Comparison of ENCODE assay signal across 1 cellular context in the genomic region with DNA sequence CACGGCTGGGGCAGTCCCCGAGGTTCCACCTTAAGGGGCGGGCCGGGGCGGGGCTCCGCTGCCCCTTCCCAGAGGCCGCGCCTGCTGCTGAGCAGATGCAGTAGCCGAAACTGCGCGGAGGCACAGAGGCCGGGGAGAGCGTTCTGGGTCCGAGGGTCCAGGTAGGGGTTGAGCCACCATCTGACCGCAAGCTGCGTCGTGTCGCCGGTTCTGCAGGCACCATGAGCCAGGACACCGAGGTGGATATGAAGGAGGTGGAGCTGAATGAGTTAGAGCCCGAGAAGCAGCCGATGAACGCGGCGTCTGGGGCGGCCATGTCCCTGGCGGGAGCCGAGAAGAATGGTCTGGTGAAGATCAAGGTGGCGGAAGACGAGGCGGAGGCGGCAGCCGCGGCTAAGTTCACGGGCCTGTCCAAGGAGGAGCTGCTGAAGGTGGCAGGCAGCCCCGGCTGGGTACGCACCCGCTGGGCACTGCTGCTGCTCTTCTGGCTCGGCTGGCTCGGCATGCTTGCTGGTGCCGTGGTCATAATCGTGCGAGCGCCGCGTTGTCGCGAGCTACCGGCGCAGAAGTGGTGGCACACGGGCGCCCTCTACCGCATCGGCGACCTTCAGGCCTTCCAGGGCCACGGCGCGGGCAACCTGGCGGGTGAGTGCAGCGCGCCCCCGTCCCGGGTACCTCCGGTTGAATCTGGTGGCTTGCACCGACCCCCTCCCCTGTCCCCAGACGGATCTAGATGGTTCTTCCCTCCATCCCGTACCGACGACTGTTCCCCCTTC.
TF ChIP-seq lines count a peak whose summit lies in the region.

A gene (plus strand): TSS at position 94 of the 776 bp plus-strand sequence. CDS start 128 bp downstream, at position 222.

TF ChIP-seq in HepG2, 621 proteins besides CTCF, POLR2A, EP300 and RAD21 (continued from another document and continues in another):
- TF ChIP-seq, protein P1, sequence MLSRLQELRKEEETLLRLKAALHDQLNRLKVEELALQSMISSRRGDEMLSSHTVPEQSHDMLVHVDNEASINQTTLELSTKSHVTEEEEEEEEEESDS (CRISPR knock-in tag; IDR thresholded peaks at IDR 0.05; ENCODE audit: borderline replicate concordance): 0 out of 2 replicates have a peak, but pooled peaks have one; percentile 62
- TF ChIP-seq DMAP1 (CRISPR knock-in tag; IDR thresholded peaks at IDR 0.05): peak; percentile 92
- no peak for TF ChIP-seq HNRNPUL1 (IDR thresholded peaks at IDR 0.05; ENCODE audit: low read depth, low read length)
- TF ChIP-seq ZNF264 (CRISPR knock-in tag; IDR thresholded peaks at IDR 0.05): 0 out of 2 replicates have a peak, but pooled peaks have one; percentile 39
- TF ChIP-seq WIZ (CRISPR knock-in tag; IDR thresholded peaks at IDR 0.05): peak; percentile 75; the same call in 1 of the 2 replicates
- no peak for TF ChIP-seq ESRRA (CRISPR knock-in tag; IDR thresholded peaks at IDR 0.05; ENCODE audit: low read depth)
- TF ChIP-seq, protein P2, sequence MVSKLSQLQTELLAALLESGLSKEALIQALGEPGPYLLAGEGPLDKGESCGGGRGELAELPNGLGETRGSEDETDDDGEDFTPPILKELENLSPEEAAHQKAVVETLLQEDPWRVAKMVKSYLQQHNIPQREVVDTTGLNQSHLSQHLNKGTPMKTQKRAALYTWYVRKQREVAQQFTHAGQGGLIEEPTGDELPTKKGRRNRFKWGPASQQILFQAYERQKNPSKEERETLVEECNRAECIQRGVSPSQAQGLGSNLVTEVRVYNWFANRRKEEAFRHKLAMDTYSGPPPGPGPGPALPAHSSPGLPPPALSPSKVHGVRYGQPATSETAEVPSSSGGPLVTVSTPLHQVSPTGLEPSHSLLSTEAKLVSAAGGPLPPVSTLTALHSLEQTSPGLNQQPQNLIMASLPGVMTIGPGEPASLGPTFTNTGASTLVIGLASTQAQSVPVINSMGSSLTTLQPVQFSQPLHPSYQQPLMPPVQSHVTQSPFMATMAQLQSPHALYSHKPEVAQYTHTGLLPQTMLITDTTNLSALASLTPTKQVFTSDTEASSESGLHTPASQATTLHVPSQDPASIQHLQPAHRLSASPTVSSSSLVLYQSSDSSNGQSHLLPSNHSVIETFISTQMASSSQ (IDR thresholded peaks at IDR 0.05; ENCODE audit: low read depth): no peak
- TF ChIP-seq, protein P2 (CRISPR knock-in tag; IDR thresholded peaks at IDR 0.05; ENCODE audit: borderline replicate concordance): peak; percentile 67
- TF ChIP-seq RFXAP (CRISPR knock-in tag; IDR thresholded peaks at IDR 0.05; ENCODE audit: borderline replicate concordance): peak; percentile 35; the same call in 1 of the 2 replicates
- peak; percentile 74 for TF ChIP-seq AGO1 (IDR thresholded peaks at IDR 0.05; ENCODE audit: low read depth, low read length, poor library complexity, severe bottlenecking)
- peak; percentile 42; the same call in 1 of the 2 replicates for TF ChIP-seq NFKBIZ (CRISPR knock-in tag; IDR thresholded peaks at IDR 0.05)
- no peak for TF ChIP-seq FOSL2 (CRISPR knock-in tag; IDR thresholded peaks at IDR 0.05)
- TF ChIP-seq ZNF703 (CRISPR knock-in tag; IDR thresholded peaks at IDR 0.05; ENCODE audit: borderline replicate concordance): no peak; the same call in 1 of the 2 replicates
- TF ChIP-seq RNF2 (conservative IDR thresholded peaks at IDR 0.05; ENCODE audit: low read depth): peak; percentile 72; the same call in 1 of the 2 replicates
- TF ChIP-seq, protein P3, sequence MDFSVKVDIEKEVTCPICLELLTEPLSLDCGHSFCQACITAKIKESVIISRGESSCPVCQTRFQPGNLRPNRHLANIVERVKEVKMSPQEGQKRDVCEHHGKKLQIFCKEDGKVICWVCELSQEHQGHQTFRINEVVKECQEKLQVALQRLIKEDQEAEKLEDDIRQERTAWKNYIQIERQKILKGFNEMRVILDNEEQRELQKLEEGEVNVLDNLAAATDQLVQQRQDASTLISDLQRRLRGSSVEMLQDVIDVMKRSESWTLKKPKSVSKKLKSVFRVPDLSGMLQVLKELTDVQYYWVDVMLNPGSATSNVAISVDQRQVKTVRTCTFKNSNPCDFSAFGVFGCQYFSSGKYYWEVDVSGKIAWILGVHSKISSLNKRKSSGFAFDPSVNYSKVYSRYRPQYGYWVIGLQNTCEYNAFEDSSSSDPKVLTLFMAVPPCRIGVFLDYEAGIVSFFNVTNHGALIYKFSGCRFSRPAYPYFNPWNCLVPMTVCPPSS (IDR thresholded peaks at IDR 0.05): no peak
- TF ChIP-seq RXRB (CRISPR knock-in tag; IDR thresholded peaks at IDR 0.05; ENCODE audit: borderline replicate concordance): peak; percentile 38
- TF ChIP-seq, protein P4, sequence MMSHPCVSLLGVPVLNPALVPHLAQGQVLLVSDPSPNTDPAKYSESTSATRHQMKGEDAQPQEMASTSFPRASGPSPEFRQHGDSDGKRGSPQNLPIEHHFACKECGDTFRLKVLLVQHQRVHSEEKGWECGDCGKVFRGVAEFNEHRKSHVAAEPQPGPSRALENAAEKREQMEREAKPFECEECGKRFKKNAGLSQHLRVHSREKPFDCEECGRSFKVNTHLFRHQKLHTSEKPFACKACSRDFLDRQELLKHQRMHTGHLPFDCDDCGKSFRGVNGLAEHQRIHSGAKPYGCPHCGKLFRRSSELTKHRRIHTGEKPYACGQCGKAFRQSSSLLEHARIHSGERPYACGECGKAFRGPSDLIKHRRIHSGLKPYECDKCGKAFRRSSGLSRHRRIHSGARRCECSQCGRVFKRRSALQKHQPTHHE (CRISPR knock-in tag; IDR thresholded peaks at IDR 0.05; ENCODE audit: borderline replicate concordance): peak; percentile 50; the same call in 1 of the 2 replicates
- TF ChIP-seq ZNF672 (CRISPR knock-in tag; IDR thresholded peaks at IDR 0.05): no peak
- TF ChIP-seq, protein P5, sequence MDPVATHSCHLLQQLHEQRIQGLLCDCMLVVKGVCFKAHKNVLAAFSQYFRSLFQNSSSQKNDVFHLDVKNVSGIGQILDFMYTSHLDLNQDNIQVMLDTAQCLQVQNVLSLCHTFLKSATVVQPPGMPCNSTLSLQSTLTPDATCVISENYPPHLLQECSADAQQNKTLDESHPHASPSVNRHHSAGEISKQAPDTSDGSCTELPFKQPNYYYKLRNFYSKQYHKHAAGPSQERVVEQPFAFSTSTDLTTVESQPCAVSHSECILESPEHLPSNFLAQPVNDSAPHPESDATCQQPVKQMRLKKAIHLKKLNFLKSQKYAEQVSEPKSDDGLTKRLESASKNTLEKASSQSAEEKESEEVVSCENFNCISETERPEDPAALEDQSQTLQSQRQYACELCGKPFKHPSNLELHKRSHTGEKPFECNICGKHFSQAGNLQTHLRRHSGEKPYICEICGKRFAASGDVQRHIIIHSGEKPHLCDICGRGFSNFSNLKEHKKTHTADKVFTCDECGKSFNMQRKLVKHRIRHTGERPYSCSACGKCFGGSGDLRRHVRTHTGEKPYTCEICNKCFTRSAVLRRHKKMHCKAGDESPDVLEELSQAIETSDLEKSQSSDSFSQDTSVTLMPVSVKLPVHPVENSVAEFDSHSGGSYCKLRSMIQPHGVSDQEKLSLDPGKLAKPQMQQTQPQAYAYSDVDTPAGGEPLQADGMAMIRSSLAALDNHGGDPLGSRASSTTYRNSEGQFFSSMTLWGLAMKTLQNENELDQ (CRISPR knock-in tag; IDR thresholded peaks at IDR 0.05; ENCODE audit: borderline replicate concordance): no peak
- peak; percentile 69; the same call in 1 of the 2 replicates for TF ChIP-seq MEF2D (CRISPR knock-in tag; IDR thresholded peaks at IDR 0.05)
- TF ChIP-seq, protein P6, sequence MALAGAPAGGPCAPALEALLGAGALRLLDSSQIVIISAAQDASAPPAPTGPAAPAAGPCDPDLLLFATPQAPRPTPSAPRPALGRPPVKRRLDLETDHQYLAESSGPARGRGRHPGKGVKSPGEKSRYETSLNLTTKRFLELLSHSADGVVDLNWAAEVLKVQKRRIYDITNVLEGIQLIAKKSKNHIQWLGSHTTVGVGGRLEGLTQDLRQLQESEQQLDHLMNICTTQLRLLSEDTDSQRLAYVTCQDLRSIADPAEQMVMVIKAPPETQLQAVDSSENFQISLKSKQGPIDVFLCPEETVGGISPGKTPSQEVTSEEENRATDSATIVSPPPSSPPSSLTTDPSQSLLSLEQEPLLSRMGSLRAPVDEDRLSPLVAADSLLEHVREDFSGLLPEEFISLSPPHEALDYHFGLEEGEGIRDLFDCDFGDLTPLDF (CRISPR knock-in tag; IDR thresholded peaks at IDR 0.05): peak; percentile 33; the same call in 1 of the 2 replicates
- TF ChIP-seq MAFF (IDR thresholded peaks at IDR 0.05; ENCODE audit: low read depth, low read length): no peak
- no peak for TF ChIP-seq ASH2L (IDR thresholded peaks at IDR 0.05; ENCODE audit: insufficient read length, low read depth, low read length)
- peak; percentile 82; the same call in 1 of the 2 replicates for TF ChIP-seq ZNF530 (CRISPR knock-in tag; IDR thresholded peaks at IDR 0.05; ENCODE audit: low read depth)
- TF ChIP-seq NR2F2 (IDR thresholded peaks at IDR 0.05; ENCODE audit: borderline replicate concordance, low read depth): no peak
- TF ChIP-seq, protein P7, sequence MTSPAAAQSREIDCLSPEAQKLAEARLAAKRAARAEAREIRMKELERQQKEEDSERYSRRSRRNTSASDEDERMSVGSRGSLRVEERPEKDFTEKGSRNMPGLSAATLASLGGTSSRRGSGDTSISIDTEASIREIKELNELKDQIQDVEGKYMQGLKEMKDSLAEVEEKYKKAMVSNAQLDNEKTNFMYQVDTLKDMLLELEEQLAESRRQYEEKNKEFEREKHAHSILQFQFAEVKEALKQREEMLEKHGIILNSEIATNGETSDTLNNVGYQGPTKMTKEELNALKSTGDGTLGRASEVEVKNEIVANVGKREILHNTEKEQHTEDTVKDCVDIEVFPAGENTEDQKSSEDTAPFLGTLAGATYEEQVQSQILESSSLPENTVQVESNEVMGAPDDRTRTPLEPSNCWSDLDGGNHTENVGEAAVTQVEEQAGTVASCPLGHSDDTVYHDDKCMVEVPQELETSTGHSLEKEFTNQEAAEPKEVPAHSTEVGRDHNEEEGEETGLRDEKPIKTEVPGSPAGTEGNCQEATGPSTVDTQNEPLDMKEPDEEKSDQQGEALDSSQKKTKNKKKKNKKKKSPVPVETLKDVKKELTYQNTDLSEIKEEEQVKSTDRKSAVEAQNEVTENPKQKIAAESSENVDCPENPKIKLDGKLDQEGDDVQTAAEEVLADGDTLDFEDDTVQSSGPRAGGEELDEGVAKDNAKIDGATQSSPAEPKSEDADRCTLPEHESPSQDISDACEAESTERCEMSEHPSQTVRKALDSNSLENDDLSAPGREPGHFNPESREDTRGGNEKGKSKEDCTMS (CRISPR knock-in tag; conservative IDR thresholded peaks at IDR 0.05): no peak
- TF ChIP-seq, protein P8, sequence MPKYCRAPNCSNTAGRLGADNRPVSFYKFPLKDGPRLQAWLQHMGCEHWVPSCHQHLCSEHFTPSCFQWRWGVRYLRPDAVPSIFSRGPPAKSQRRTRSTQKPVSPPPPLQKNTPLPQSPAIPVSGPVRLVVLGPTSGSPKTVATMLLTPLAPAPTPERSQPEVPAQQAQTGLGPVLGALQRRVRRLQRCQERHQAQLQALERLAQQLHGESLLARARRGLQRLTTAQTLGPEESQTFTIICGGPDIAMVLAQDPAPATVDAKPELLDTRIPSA (CRISPR knock-in tag; IDR thresholded peaks at IDR 0.05; ENCODE audit: borderline replicate concordance): no peak; the same call in 1 of the 2 replicates
- TF ChIP-seq ZNF343 (CRISPR knock-in tag; IDR thresholded peaks at IDR 0.05): peak; percentile 58; the same call in 1 of the 2 replicates
- no peak for TF ChIP-seq RORA (CRISPR knock-in tag; IDR thresholded peaks at IDR 0.05)
- peak; percentile 72; the same call in 1 of the 2 replicates for TF ChIP-seq SMAD1 (CRISPR knock-in tag; IDR thresholded peaks at IDR 0.05; ENCODE audit: borderline replicate concordance, low read depth)
- TF ChIP-seq KLF12 (CRISPR knock-in tag; IDR thresholded peaks at IDR 0.05; ENCODE audit: borderline replicate concordance): no peak
- peak; percentile 51; the same call in 1 of the 2 replicates for TF ChIP-seq GPN1 (CRISPR knock-in tag; IDR thresholded peaks at IDR 0.05; ENCODE audit: borderline replicate concordance)
- TF ChIP-seq ZNF564 (CRISPR knock-in tag; IDR thresholded peaks at IDR 0.05): peak; percentile 91
- peak; percentile 77 for TF ChIP-seq ZFY (CRISPR knock-in tag; IDR thresholded peaks at IDR 0.05)
- TF ChIP-seq PHF21A (CRISPR knock-in tag; IDR thresholded peaks at IDR 0.05): peak; percentile 79
- peak; percentile 74 for TF ChIP-seq YY1 (IDR thresholded peaks at IDR 0.05; ENCODE audit: insufficient read depth, insufficient replicate concordance, low read depth, low read length)
- TF ChIP-seq MTF1 (CRISPR knock-in tag; IDR thresholded peaks at IDR 0.05): no peak
- TF ChIP-seq, protein P9, sequence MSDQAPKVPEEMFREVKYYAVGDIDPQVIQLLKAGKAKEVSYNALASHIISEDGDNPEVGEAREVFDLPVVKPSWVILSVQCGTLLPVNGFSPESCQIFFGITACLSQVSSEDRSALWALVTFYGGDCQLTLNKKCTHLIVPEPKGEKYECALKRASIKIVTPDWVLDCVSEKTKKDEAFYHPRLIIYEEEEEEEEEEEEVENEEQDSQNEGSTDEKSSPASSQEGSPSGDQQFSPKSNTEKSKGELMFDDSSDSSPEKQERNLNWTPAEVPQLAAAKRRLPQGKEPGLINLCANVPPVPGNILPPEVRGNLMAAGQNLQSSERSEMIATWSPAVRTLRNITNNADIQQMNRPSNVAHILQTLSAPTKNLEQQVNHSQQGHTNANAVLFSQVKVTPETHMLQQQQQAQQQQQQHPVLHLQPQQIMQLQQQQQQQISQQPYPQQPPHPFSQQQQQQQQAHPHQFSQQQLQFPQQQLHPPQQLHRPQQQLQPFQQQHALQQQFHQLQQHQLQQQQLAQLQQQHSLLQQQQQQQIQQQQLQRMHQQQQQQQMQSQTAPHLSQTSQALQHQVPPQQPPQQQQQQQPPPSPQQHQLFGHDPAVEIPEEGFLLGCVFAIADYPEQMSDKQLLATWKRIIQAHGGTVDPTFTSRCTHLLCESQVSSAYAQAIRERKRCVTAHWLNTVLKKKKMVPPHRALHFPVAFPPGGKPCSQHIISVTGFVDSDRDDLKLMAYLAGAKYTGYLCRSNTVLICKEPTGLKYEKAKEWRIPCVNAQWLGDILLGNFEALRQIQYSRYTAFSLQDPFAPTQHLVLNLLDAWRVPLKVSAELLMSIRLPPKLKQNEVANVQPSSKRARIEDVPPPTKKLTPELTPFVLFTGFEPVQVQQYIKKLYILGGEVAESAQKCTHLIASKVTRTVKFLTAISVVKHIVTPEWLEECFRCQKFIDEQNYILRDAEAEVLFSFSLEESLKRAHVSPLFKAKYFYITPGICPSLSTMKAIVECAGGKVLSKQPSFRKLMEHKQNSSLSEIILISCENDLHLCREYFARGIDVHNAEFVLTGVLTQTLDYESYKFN (CRISPR knock-in tag; conservative IDR thresholded peaks at IDR 0.05): peak; percentile 24
- no peak for TF ChIP-seq ZNF7 (CRISPR knock-in tag; IDR thresholded peaks at IDR 0.05)
